In the genomic region with DNA sequence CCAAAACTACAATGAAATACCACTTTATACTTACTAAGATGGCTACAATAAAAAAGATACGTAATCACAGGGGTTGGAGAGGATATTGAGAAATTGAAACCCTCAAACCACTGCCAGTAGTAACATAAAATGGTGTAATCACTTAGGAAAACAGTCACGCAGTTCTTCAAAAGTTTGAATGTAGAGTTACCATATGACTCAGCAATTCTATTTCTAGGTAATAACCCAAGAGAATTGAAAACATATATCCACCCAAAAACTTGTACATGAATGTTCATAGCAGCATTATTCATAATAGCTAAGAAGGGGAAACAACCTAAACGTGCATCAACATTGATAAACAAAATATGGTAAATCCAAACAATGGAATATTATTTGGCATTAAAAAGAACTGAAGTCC, we compare ENCODE assay signal across 8 cellular contexts. TPM values are rescaled to one million over a fixed set of nuclear protein-coding genes. Genes with fewer than 3 reads are reported as not detected.
DNase-seq lines count a peak whose midpoint lies in the region; ATAC-seq, FAIRE-seq and TF ChIP-seq lines count a peak whose summit lies in the region.
"Had no signal": no experiment of that assay in that cellular context is flagged by ENCODE, and none has a peak within 500 bp of the region (broad histone marks: within the 10 kb centered on the region; RNA-seq: fewer than 3 reads in every experiment).

No MANE protein-coding gene starts in this region.

- CTCF ChIA-PET in Calu3 (lab: Charles Lee), result no interaction called here

- no peaks in the 10 kb centered on the region for H3K9me3 Mint-ChIP-seq in Calu3 (ENCODE audit: low read depth, unreplicated experiment)
- H3K9me3 Mint-ChIP-seq: immature natural killer cell had no signal

- intact Hi-C loops in Calu3 (cut with micrococcal nuclease; ENCODE audit: unreplicated experiment), result no loop called here

- no peak for FAIRE-seq in D721Med (lab: Jason Lieb, UNC)

- H3K27ac Mint-ChIP-seq in Calu3 (ENCODE audit: unreplicated experiment), result no peak overlapping the region

- H3K36me3 Mint-ChIP-seq in Calu3 (ENCODE audit: insufficient read depth, unreplicated experiment), result no peaks in the 10 kb centered on the region
- H3K36me3 Mint-ChIP-seq: immature natural killer cell had no signal

- ATAC-seq in GM19351 (IDR thresholded peaks at IDR 0.05; ENCODE audit: unreplicated experiment) (peak; percentile 84), HG02970 (IDR thresholded peaks at IDR 0.05; ENCODE audit: low FRiP score, unreplicated experiment) (peak; percentile 72)

- TF ChIP-seq CTCF in D721Med (IDR thresholded peaks at IDR 0.05; ENCODE audit: insufficient read depth, missing control alignments), result no peak
- TF ChIP-seq CTCF in Calu3 (IDR thresholded peaks at IDR 0.05; ENCODE audit: unreplicated experiment), result no peak

- no peak overlapping the region for H3K4me3 Mint-ChIP-seq in Calu3 (ENCODE audit: low read depth, unreplicated experiment)
- H3K4me3 Mint-ChIP-seq: immature natural killer cell had no signal

- no peaks in the 10 kb centered on the region for H3K27me3 Mint-ChIP-seq in Calu3 (ENCODE audit: unreplicated experiment)

- H3K4me3 ChIP-seq in skeletal muscle cell (ENCODE audit: low read depth, low read length), result no peak overlapping the region

- no peaks in the 10 kb centered on the region for H3K4me1 Mint-ChIP-seq in Calu3 (ENCODE audit: low read depth, unreplicated experiment)
- H3K4me1 Mint-ChIP-seq: immature natural killer cell had no signal

- DNase-seq in RPMI7951 (ENCODE audit: low read depth) (peak; percentile 14), skeletal muscle cell (ENCODE audit: low read depth) (peak; percentile 63), D721Med (ENCODE audit: insufficient read length, low spot score) (no peak), Calu3 (no peak)
- DNase-seq in NK-92 treated with Interleukin-12 subunit alpha and Interleukin-12 subunit beta, amount 100 ng/mL, for 24 hours (lab: John Stamatoyannopoulos, UW), result no peak
- DNase-seq: immature natural killer cell had no signal

- no TSS peak for BruUV-seq in Calu3 (replicated peaks; lab: Mats Ljungman, UMichigan)

RNA-seq across cellular contexts. Expression of a gene that starts 24.4 kb away (rescaled TPM):
- 264 and 296 TPM in 2 replicates for total RNA-seq in RPMI7951 (2014; rRNA removed; shearing (Covaris generic))
- 187 and 205 TPM in 2 replicates for total RNA-seq in Calu3 (2022)

RNA-seq across cellular contexts. Expression of a gene that starts 45.0 kb away (rescaled TPM):
- 205 and 241 TPM in 2 replicates for total RNA-seq in RPMI7951 (2014; rRNA removed; shearing (Covaris generic))
- 92.1 and 95.5 TPM in 2 replicates for total RNA-seq in Calu3 (2022)

Comparison
In these comparisons a context has a peak if more than half of its experiments do, and no peak if none do; other contexts are left out.
1. DNase-seq: peak in RPMI7951 (single experiment) and skeletal muscle cell (single experiment); none in D721Med (single experiment), NK-92 treated with Interleukin-12 subunit alpha and Interleukin-12 subunit beta, amount 100 ng/mL, for 24 hours (single experiment) and Calu3 (single experiment).